In genomic region chr3:65820600-65820999, GRCh38 we compare ENCODE assay signal across 26 cellular contexts.
"Had no signal": no experiment of that assay in that cellular context is flagged by ENCODE, and none has a peak within 500 bp of the region (broad histone marks: within the 10 kb centered on the region; RNA-seq: fewer than 3 reads in every experiment).

No MANE protein-coding gene starts in this region.

- DNase-seq: Kasumi-1, MG63, NCI-H1048, NCI-H1092 treated with DMSO at 0.1 percent for 48 hours, NCI-H1105 treated with DMSO at 0.1 percent for 48 hours, NCI-H1417, NCI-H1436, NCI-H1694 treated with DMSO at 0.1 percent for 48 hours, NCI-H187 treated with DMSO at 0.1 percent for 48 hours, NCI-H2029, NCI-H2171 treated with DMSO at 0.1 percent for 48 hours, NCI-H2227 treated with DMSO at 0.1 percent for 48 hours, NCI-H345, NCI-H446, NCI-H510A treated with DMSO at 0.1 percent for 48 hours, NCI-H524 treated with DMSO at 0.1 percent for 48 hours, NCI-H526 treated with DMSO at 0.1 percent for 48 hours, NCI-H774, PC-9, SHP77 treated with DMSO at 0.1 percent for 48 hours had no signal

- H3K4me1 ChIP-seq: SJSA1 had no signal

- H3K4me2 ChIP-seq: PC-9 had no signal

- H3K27me3 ChIP-seq: MG63, SJSA1 had no signal

- H3K27ac ChIP-seq: PC-9, RWPE1, SJSA1, SK-N-MC had no signal

- H3K4me3 ChIP-seq: MG63, PC-9, SJSA1, SK-N-MC had no signal

- H2AFZ ChIP-seq: PC-9 had no signal

- H3K36me3 ChIP-seq: MG63, SJSA1 had no signal

- ATAC-seq: Panc1, Right ventricle myocardium inferior, SK-N-SH treated with all-trans-retinoic acid at 6 μM for 48 hours had no signal

- H3K9me3 ChIP-seq: MG63, SJSA1 had no signal
